ENCODE assay signal across 1 cellular context in the genomic region with DNA sequence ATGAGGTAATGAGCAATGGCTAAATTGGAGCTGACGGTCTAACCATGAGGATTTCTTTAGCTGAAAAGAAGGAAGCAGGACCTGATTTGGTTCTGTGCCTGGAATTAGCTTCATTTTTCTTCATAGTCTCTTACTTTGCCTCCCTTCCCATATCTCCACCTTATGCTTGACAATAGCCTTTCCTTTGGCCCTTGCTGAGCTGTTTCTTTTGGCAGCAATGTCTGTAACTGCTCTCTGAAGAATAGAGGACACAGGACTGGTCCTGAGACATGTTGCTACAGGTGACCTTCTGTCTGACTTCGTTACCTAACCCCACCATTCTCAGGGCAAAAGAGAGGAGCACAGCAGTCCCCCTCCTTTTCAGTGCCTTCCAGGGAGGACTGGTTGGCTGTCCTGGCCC.
TF ChIP-seq lines count a peak whose summit lies in the region.

No MANE protein-coding gene starts in this region.

TF ChIP-seq in IMR-90, 13 proteins besides CTCF, POLR2A, EP300 and RAD21 (continued from another document):
- TF ChIP-seq, protein P1, sequence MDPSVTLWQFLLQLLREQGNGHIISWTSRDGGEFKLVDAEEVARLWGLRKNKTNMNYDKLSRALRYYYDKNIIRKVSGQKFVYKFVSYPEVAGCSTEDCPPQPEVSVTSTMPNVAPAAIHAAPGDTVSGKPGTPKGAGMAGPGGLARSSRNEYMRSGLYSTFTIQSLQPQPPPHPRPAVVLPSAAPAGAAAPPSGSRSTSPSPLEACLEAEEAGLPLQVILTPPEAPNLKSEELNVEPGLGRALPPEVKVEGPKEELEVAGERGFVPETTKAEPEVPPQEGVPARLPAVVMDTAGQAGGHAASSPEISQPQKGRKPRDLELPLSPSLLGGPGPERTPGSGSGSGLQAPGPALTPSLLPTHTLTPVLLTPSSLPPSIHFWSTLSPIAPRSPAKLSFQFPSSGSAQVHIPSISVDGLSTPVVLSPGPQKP (IDR thresholded peaks at IDR 0.05; ENCODE audit: borderline replicate concordance, low read depth, low read length): no peak
- TF ChIP-seq CHD1 (IDR thresholded peaks at IDR 0.05; ENCODE audit: low read depth, low read length): no peak
- no peak for TF ChIP-seq SMC3 (IDR thresholded peaks at IDR 0.05; ENCODE audit: low read depth, low read length)
- TF ChIP-seq FOS (IDR thresholded peaks at IDR 0.05; ENCODE audit: low read depth, low read length): no peak
